Comparison of ENCODE assay signal across 26 cellular contexts in genomic region chr19:50821622-50822021, GRCh38. TPM values are rescaled to one million over a fixed set of nuclear protein-coding genes. Genes with fewer than 3 reads are reported as not detected.
"Had no signal": no experiment of that assay in that cellular context is flagged by ENCODE, and none has a peak within 500 bp of the region (broad histone marks: within the 10 kb centered on the region; RNA-seq: fewer than 3 reads in every experiment).

No MANE protein-coding gene starts in this region.

- H3K27me3 ChIP-seq: testis had no signal

- H3K27ac ChIP-seq: ascending aorta, gastrocnemius medialis, heart right ventricle, left ventricle myocardium inferior, neutrophil, testis, upper lobe of right lung, VCaP had no signal

- H3K9me3 ChIP-seq: ascending aorta, breast epithelium, gastrocnemius medialis, heart right ventricle, left ventricle myocardium inferior, neutrophil, testis, upper lobe of right lung had no signal

- H3K4me3 Mint-ChIP-seq: activated naive CD4-positive, alpha-beta T cell treated with anti-CD3 and anti-CD28 coated beads, Interleukin-2, amount 10 ng/mL, durations not matched to agents 7 days and 5 days; activated naive CD8-positive, alpha-beta T cell treated with anti-CD3 and anti-CD28 coated beads, Interleukin-2, amount 50 U/mL, for 24 hours had no signal

- H3K36me3 Mint-ChIP-seq: activated naive CD4-positive, alpha-beta T cell treated with anti-CD3 and anti-CD28 coated beads, Interleukin-2, amount 10 ng/mL, durations not matched to agents 7 days and 5 days had no signal

- H3K9me3 Mint-ChIP-seq: activated naive CD8-positive, alpha-beta T cell treated with anti-CD3 and anti-CD28 coated beads, Interleukin-2, amount 50 U/mL, for 24 hours had no signal

- H3K4me3 ChIP-seq: ascending aorta, gastrocnemius medialis, smooth muscle cell, testis, upper lobe of right lung had no signal

- H3K27ac Mint-ChIP-seq: activated naive CD4-positive, alpha-beta T cell treated with anti-CD3 and anti-CD28 coated beads, Interleukin-2, amount 10 ng/mL, durations not matched to agents 7 days and 5 days; activated naive CD8-positive, alpha-beta T cell treated with anti-CD3 and anti-CD28 coated beads, Interleukin-2, amount 50 U/mL, for 24 hours had no signal

- ATAC-seq: activated naive CD8-positive, alpha-beta T cell treated with anti-CD3 and anti-CD28 coated beads, Interleukin-2, amount 50 U/mL, for 24 hours; gastrocnemius medialis; naive thymus-derived CD8-positive, alpha-beta T cell had no signal

- H3K4me1 ChIP-seq: ascending aorta, breast epithelium, gastrocnemius medialis, testis, upper lobe of right lung had no signal

- H3K36me3 ChIP-seq: ascending aorta, breast epithelium, gastrocnemius medialis, heart right ventricle, left ventricle myocardium inferior, neutrophil, upper lobe of right lung had no signal

- DNase-seq: activated CD4-positive, alpha-beta T cell treated with anti-CD3 and anti-CD28 coated beads for 1 hour; activated CD8-positive, alpha-beta memory T cell treated with anti-CD3 and anti-CD28 coated beads for 24 hours; activated CD8-positive, alpha-beta memory T cell treated with anti-CD3 and anti-CD28 coated beads, Interleukin-2, amount 50 U/mL, for 48 hours; activated effector memory CD4-positive, alpha-beta T cell treated with Interleukin-2 at 50 U/mL for 16 hours; activated naive CD4-positive, alpha-beta T cell treated with anti-CD3 and anti-CD28 coated beads, Interleukin-2, amount 10 ng/mL, durations not matched to agents 7 days and 5 days; activated naive CD8-positive, alpha-beta T cell treated with anti-CD3 and anti-CD28 coated beads, Interleukin-2, amount 50 U/mL, for 24 hours; activated T-cell treated with anti-CD3 and anti-CD28 coated beads, Interleukin-2, amount 50 U/mL, for 48 hours; effector CD4-positive, alpha-beta T cell; gastrocnemius medialis; kidney glomerular epithelial cell; left ventricle myocardium inferior; mammary epithelial cell; stimulated activated CD4-positive, alpha-beta T cell treated with anti-CD3 and anti-CD28 coated beads, Interleukin-4, amount 100 ng/mL, for 1 hour; T-helper 2 cell; testis had no signal

RNA-seq across cellular contexts. Expression of gene KLK1, which starts 2.0 kb away (rescaled TPM):
- total RNA-seq: ascending aorta; naive thymus-derived CD8-positive, alpha-beta T cell had no signal
- polyA plus RNA-seq: naive thymus-derived CD8-positive, alpha-beta T cell; smooth muscle cell had no signal

RNA-seq across cellular contexts. Expression of gene KLK15, which starts 11.8 kb away (rescaled TPM):
- total RNA-seq: ascending aorta; breast epithelium; esophagus mucosa; gastrocnemius medialis; heart right ventricle; left ventricle myocardium inferior; mammary epithelial cell; mucosa of gallbladder; naive thymus-derived CD8-positive, alpha-beta T cell; sciatic nerve; smooth muscle cell; upper lobe of right lung had no signal
- polyA plus RNA-seq: heart right ventricle; mammary epithelial cell; naive thymus-derived CD8-positive, alpha-beta T cell; smooth muscle cell had no signal

RNA-seq across cellular contexts. Expression of gene ACP4, which starts 31.4 kb away (rescaled TPM):
- total RNA-seq: ascending aorta; breast epithelium; esophagus mucosa; gastrocnemius medialis; heart right ventricle; left ventricle myocardium inferior; mammary epithelial cell; mucosa of gallbladder; naive thymus-derived CD8-positive, alpha-beta T cell; sciatic nerve; smooth muscle cell; upper lobe of right lung had no signal
- polyA plus RNA-seq: heart right ventricle, mammary epithelial cell had no signal

RNA-seq across cellular contexts. Expression of gene KLK3, which starts 33.1 kb away (rescaled TPM):
- total RNA-seq: ascending aorta; esophagus mucosa; gastrocnemius medialis; heart right ventricle; left ventricle myocardium inferior; mammary epithelial cell; mucosa of gallbladder; naive thymus-derived CD8-positive, alpha-beta T cell; sciatic nerve; smooth muscle cell; upper lobe of right lung had no signal
- polyA plus RNA-seq: heart right ventricle; mammary epithelial cell; naive thymus-derived CD8-positive, alpha-beta T cell; smooth muscle cell had no signal

RNA-seq across cellular contexts. Expression of gene GPR32, which starts 51.4 kb away (rescaled TPM):
- total RNA-seq: ascending aorta; breast epithelium; esophagus mucosa; gastrocnemius medialis; heart right ventricle; left ventricle myocardium inferior; mammary epithelial cell; mucosa of gallbladder; naive thymus-derived CD8-positive, alpha-beta T cell; sciatic nerve; smooth muscle cell; testis; upper lobe of right lung had no signal
- polyA plus RNA-seq: heart right ventricle; mammary epithelial cell; naive thymus-derived CD8-positive, alpha-beta T cell; smooth muscle cell had no signal
